Comparison of ENCODE assay signal across 15 cellular contexts in the genomic region with DNA sequence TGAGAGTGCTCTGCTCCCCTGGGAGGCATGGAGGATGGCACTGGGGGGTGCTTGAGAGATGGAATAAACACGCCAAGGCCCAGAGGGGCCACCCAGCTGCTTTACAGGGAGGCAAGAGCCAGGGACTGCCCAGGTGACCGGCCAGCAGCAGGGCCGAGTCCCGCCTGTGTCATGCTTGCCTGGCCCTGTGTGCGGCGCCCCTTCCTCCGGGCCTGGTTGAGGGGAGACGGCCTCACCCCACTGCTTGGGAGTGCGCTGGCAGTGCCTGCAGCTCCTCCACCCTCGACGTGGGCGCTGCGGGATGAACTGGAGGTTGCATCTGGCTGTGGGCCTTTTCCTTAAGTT. TPM values are rescaled to one million over a fixed set of nuclear protein-coding genes. Genes with fewer than 3 reads are reported as not detected.
A peak's percentile ranks its signal among the peaks of the same experiment; 100 is the strongest.
DNase-seq lines count a peak whose midpoint lies in the region; ATAC-seq, FAIRE-seq and TF ChIP-seq lines count a peak whose summit lies in the region.
"Had no signal": no experiment of that assay in that cellular context is flagged by ENCODE, and none has a peak within 500 bp of the region (broad histone marks: within the 10 kb centered on the region; RNA-seq: fewer than 3 reads in every experiment).

No MANE protein-coding gene starts in this region.

- DNase-seq in H9 (peak; percentile 30), caudate nucleus (lab: John Stamatoyannopoulos, UW) (no peak), urothelium cell line (ENCODE audit: low spot score) (no peak), NCI-H1694 (lab: John Stamatoyannopoulos, UW) (no peak)
- DNase-seq: activated CD4-positive, CD25-positive, alpha-beta regulatory T cell treated with anti-CD3 and anti-CD28 coated beads, Interleukin-2, amount 50 U/mL, for 72 hours; CD4-positive, alpha-beta memory T cell; GDM1; NCI-H2029 had no signal

- peaks cover 7 to 29% (median 12%) of the 10 kb centered on the region in 3 experiments for H3K36me3 Mint-ChIP-seq in H9 (ENCODE audit: insufficient read depth in 1 of 3, low read depth in 3 of 3)
- H3K36me3 Mint-ChIP-seq: CD4-positive, alpha-beta memory T cell had no signal

- no peak overlapping the region for H3K14ac ChIP-seq in H9 (ENCODE audit: insufficient read depth, low read length)

- H3K9ac ChIP-seq in H9 (ENCODE audit: extremely low read depth, insufficient read length, low read length), result no peak overlapping the region
- no peak overlapping the region for H3K9ac ChIP-seq in stomach smooth muscle (ENCODE audit: low read length in 2 of 2)
- H3K9ac ChIP-seq: KMS-11, neural progenitor cell had no signal

- no peak overlapping the region for H2BK15ac ChIP-seq in H9 (ENCODE audit: low read depth, low read length)

- no peaks in the 10 kb centered on the region for H3K79me2 ChIP-seq in H9 (ENCODE audit: insufficient read depth, low read length)

- H3K27ac ChIP-seq in H9 (ENCODE audit: insufficient read length, low read depth, low read length) (no peak overlapping the region), caudate nucleus (ENCODE audit: low read depth, low read length) (peak overlapping the region; percentile 48), mesodermal cell (ENCODE audit: low read depth, low read length, severe bottlenecking) (peak overlapping the region; percentile 64), stomach smooth muscle (ENCODE audit: low read length) (peak overlapping the region; percentile 84)
- H3K27ac ChIP-seq: KMS-11, neural progenitor cell had no signal

- peaks cover 30% of the 10 kb centered on the region for H3K27me3 Mint-ChIP-seq in H9 (ENCODE audit: low read depth)

- no peaks in the 10 kb centered on the region for H3K4me1 ChIP-seq in H9 (ENCODE audit: insufficient read depth, low read length)
- H3K4me1 ChIP-seq in mesodermal cell (ENCODE audit: control insufficient read depth, insufficient read depth, low read length, poor library complexity, severe bottlenecking), result peaks cover 6% of the 10 kb centered on the region
- peaks cover 54% of the 10 kb centered on the region for H3K4me1 ChIP-seq in stomach smooth muscle (ENCODE audit: control insufficient read depth, insufficient read depth, low read length)

- H3K23me2 ChIP-seq in H9 (ENCODE audit: insufficient read length, low read depth, low read length, poor library complexity, severe bottlenecking), result no peaks in the 10 kb centered on the region

- no peak overlapping the region for H3K18ac ChIP-seq in H9 (ENCODE audit: insufficient read length, low read depth, low read length)

- peaks cover 39 to 42% of the 10 kb centered on the region in 2 experiments for H3K9me3 Mint-ChIP-seq in H9
- H3K9me3 Mint-ChIP-seq: central memory CD8-positive, alpha-beta T cell had no signal

- no peak overlapping the region for H3K4me2 ChIP-seq in H9 (ENCODE audit: insufficient read depth, insufficient read length, low read length)
- H3K4me2 ChIP-seq: KMS-11, neural progenitor cell had no signal

- H3K56ac ChIP-seq in H9 (ENCODE audit: insufficient read length, low read depth, low read length), result no peak overlapping the region

- H3K36me3 ChIP-seq in mesodermal cell (ENCODE audit: control insufficient read depth, insufficient read depth, low read length), result no peaks in the 10 kb centered on the region
- H3K36me3 ChIP-seq in stomach smooth muscle (ENCODE audit: control insufficient read depth in 2 of 2, insufficient read depth in 2 of 2, low read length in 2 of 2), result no peaks in the 10 kb centered on the region
- H3K36me3 ChIP-seq: neural progenitor cell had no signal

- no peak overlapping the region for H3K27ac Mint-ChIP-seq in H9
- H3K27ac Mint-ChIP-seq: CD4-positive, alpha-beta memory T cell had no signal

- H4K5ac ChIP-seq in H9 (ENCODE audit: insufficient read length, low read depth, low read length), result no peak overlapping the region

- no CpG with 5 or more reads among the region's 13 CpGs for WGBS in H9 (ENCODE audit: extremely low coverage, insufficient read length, low lambda C conversion rate)
- WGBS in mesodermal cell (ENCODE audit: insufficient coverage in 2 of 2), 2 experiments, result 78 to 82% methylated on average over 12 to 13 of the region's 13 CpGs

- H3K79me1 ChIP-seq in H9 (ENCODE audit: insufficient read depth, low read depth, low read length, poor library complexity, severe bottlenecking), result no peaks in the 10 kb centered on the region

- no peak overlapping the region for H3T11ph ChIP-seq in H9 (ENCODE audit: low read length)

- H3K23ac ChIP-seq in H9 (ENCODE audit: insufficient read length, low read depth, low read length), result no peak overlapping the region

- no peak overlapping the region for H3K4me3 ChIP-seq in mesodermal cell (ENCODE audit: extremely low read depth, insufficient read depth, low read length, poor library complexity, severe bottlenecking)
- no peak overlapping the region for H3K4me3 ChIP-seq in stomach smooth muscle (ENCODE audit: low read length in 2 of 2)
- H3K4me3 ChIP-seq: neural progenitor cell had no signal

- H4K20me1 ChIP-seq in H9 (ENCODE audit: control insufficient read depth, insufficient read depth, insufficient read length), result no peaks in the 10 kb centered on the region

- no peak overlapping the region for H2BK120ac ChIP-seq in H9 (ENCODE audit: low read depth, low read length, poor library complexity, severe bottlenecking)

- H3K4me1 Mint-ChIP-seq in H9, result peaks cover 9 to 14% of the 10 kb centered on the region in 2 experiments
- H3K4me1 Mint-ChIP-seq: CD4-positive, alpha-beta memory T cell; central memory CD8-positive, alpha-beta T cell had no signal

- no peak overlapping the region for H2BK20ac ChIP-seq in H9 (ENCODE audit: low read depth, low read length, poor library complexity, severe bottlenecking)

- no peak overlapping the region for H4K8ac ChIP-seq in H9 (replicated peaks; ENCODE audit: insufficient read length, low read depth, low read length)

- no peak overlapping the region for H2AFZ ChIP-seq in H9 (ENCODE audit: low read length)
- H2AFZ ChIP-seq: neural progenitor cell had no signal

- FAIRE-seq in urothelium cell line (lab: Jason Lieb, UNC), result no peak

- H3K27me3 ChIP-seq in H9 (ENCODE audit: insufficient read depth, low read length), result no peaks in the 10 kb centered on the region
- H3K27me3 ChIP-seq in stomach smooth muscle (ENCODE audit: control insufficient read depth in 1 of 2, insufficient read depth in 2 of 2, low read length in 2 of 2), result no peaks in the 10 kb centered on the region
- H3K27me3 ChIP-seq: neural progenitor cell had no signal

- no peak overlapping the region for H2AK5ac ChIP-seq in H9 (ENCODE audit: insufficient read length, low read length)

- ATAC-seq in GM21576 (IDR thresholded peaks at IDR 0.05; ENCODE audit: unreplicated experiment) (no peak), GM21526 (IDR thresholded peaks at IDR 0.05; ENCODE audit: low FRiP score, unreplicated experiment) (no peak)

- no peak overlapping the region for H2BK5ac ChIP-seq in H9 (ENCODE audit: insufficient read length, low read length)

- H3K9me3 ChIP-seq in H9 (ENCODE audit: control insufficient read depth, low read depth, low read length) (peaks cover 20% of the 10 kb centered on the region), mesodermal cell (ENCODE audit: control insufficient read depth, low read length) (peaks cover 25% of the 10 kb centered on the region), stomach smooth muscle (ENCODE audit: control insufficient read depth in 2 of 2, low read length in 2 of 2) (peaks cover 0 to 15% of the 10 kb centered on the region in 2 donors)

- no peak overlapping the region for H3K4me3 Mint-ChIP-seq in H9
- H3K4me3 Mint-ChIP-seq: CD4-positive, alpha-beta memory T cell; central memory CD8-positive, alpha-beta T cell; neural progenitor cell had no signal

- H3K4ac ChIP-seq in H9 (ENCODE audit: low read depth, low read length), result no peak overlapping the region

- H4K91ac ChIP-seq in H9 (ENCODE audit: insufficient read length, low read depth, low read length), result no peak overlapping the region

- TF ChIP-seq CTCF in H9 (conservative IDR thresholded peaks at IDR 0.05), result no peak

- no peak overlapping the region for H2BK12ac ChIP-seq in H9 (ENCODE audit: insufficient read length, low read depth, low read length)

RNA-seq across cellular contexts. Expression of a gene that starts 33.1 kb away (rescaled TPM):
- 124 and 129 TPM in 2 replicates for total RNA-seq in H9 (2021)
- 360 TPM for polyA plus RNA-seq in mesodermal cell (2013, experiment 1 of 2)
- polyA plus RNA-seq in mesodermal cell (2013, experiment 2 of 2), result 326 TPM
